13 cellular contexts compared by ENCODE assay signal in genomic region chr10:43822509-43823236, GRCh38.
DNase-seq lines count a peak whose midpoint lies in the region; ATAC-seq and TF ChIP-seq lines count a peak whose summit lies in the region.
"Had no signal": no experiment of that assay in that cellular context is flagged by ENCODE, and none has a peak within 500 bp of the region (broad histone marks: within the 10 kb centered on the region; RNA-seq: fewer than 3 reads in every experiment).

No MANE protein-coding gene starts in this region.

- intact Hi-C loops in CD4-positive, alpha-beta T cell (cut with DNase I, micrococcal nuclease), result no loop called here

- ATAC-seq in CD4-positive, alpha-beta T cell (ENCODE audit: poor library complexity), result no peak
- ATAC-seq in activated naive CD8-positive, alpha-beta T cell treated with anti-CD3 and anti-CD28 coated beads, Interleukin-2, amount 50 U/mL, for 24 hours, result peak; percentile 68
- ATAC-seq: stimulated activated memory B cell treated with anti-CD40 and anti-IgM and Interleukin-4, amounts not matched to agents 10 μg/mL and 1 μg/mL and 100 μg/mL, for 72 hours had no signal

- TF ChIP-seq CTCF in CD4-positive, alpha-beta T cell (IDR thresholded peaks at IDR 0.05), result no peak
- no peak for TF ChIP-seq CTCF in nephron (IDR thresholded peaks at IDR 0.05; ENCODE audit: unreplicated experiment in 3 of 3)

- no peak overlapping the region for H3K27ac ChIP-seq in CD4-positive, alpha-beta T cell (ENCODE audit: low read depth, low read length)
- H3K27ac ChIP-seq: neutrophil had no signal

- no peaks in the 10 kb centered on the region for H3K9me3 ChIP-seq in CD4-positive, alpha-beta T cell (ENCODE audit: control insufficient read depth, low read length)
- H3K9me3 ChIP-seq: neutrophil had no signal

- H3K27ac Mint-ChIP-seq in CD4-positive, alpha-beta T cell, result peak overlapping the region; percentile 19
- no peak overlapping the region for H3K27ac Mint-ChIP-seq in activated naive CD8-positive, alpha-beta T cell treated with anti-CD3 and anti-CD28 coated beads, Interleukin-2, amount 50 U/mL, for 24 hours
- peak overlapping the region; percentile 19 to 50 (median 50) for H3K27ac Mint-ChIP-seq in nephron
- H3K27ac Mint-ChIP-seq: stimulated activated memory B cell treated with anti-CD40 and anti-IgM and Interleukin-4, amounts not matched to agents 10 μg/mL and 1 μg/mL and 100 μg/mL, for 72 hours had no signal

- POLR2A ChIA-PET in CD4-positive, alpha-beta T cell (lab: Charles Lee), result interaction anchor here (1.2 kb wide), 1 partner anchor 24 kb away, joined by 5 read pairs; no protein-coding TSS in a partner anchor

- no peaks in the 10 kb centered on the region for H3K27me3 ChIP-seq in CD4-positive, alpha-beta T cell (ENCODE audit: control insufficient read depth, insufficient read depth, low read length)

- no peak overlapping the region for H3K4me3 Mint-ChIP-seq in CD4-positive, alpha-beta T cell
- no peak overlapping the region for H3K4me3 Mint-ChIP-seq in activated naive CD8-positive, alpha-beta T cell treated with anti-CD3 and anti-CD28 coated beads, Interleukin-2, amount 50 U/mL, for 24 hours
- no peak overlapping the region for H3K4me3 Mint-ChIP-seq in nephron
- H3K4me3 Mint-ChIP-seq: stimulated activated memory B cell treated with anti-CD40 and anti-IgM and Interleukin-4, amounts not matched to agents 10 μg/mL and 1 μg/mL and 100 μg/mL, for 72 hours had no signal

- H3K9me3 Mint-ChIP-seq in CD4-positive, alpha-beta T cell, result no peaks in the 10 kb centered on the region
- peaks cover 3% of the 10 kb centered on the region for H3K9me3 Mint-ChIP-seq in activated naive CD8-positive, alpha-beta T cell treated with anti-CD3 and anti-CD28 coated beads, Interleukin-2, amount 50 U/mL, for 24 hours
- H3K9me3 Mint-ChIP-seq in nephron, result peaks cover 1% of the 10 kb centered on the region
- H3K9me3 Mint-ChIP-seq: stimulated activated memory B cell treated with anti-CD40 and anti-IgM and Interleukin-4, amounts not matched to agents 10 μg/mL and 1 μg/mL and 100 μg/mL, for 72 hours had no signal

- H3K27me3 Mint-ChIP-seq in CD4-positive, alpha-beta T cell, result no peaks in the 10 kb centered on the region
- no peaks in the 10 kb centered on the region for H3K27me3 Mint-ChIP-seq in activated naive CD8-positive, alpha-beta T cell treated with anti-CD3 and anti-CD28 coated beads, Interleukin-2, amount 50 U/mL, for 24 hours
- peaks cover 12% of the 10 kb centered on the region for H3K27me3 Mint-ChIP-seq in nephron (ENCODE audit: low read depth)

- H3K36me3 Mint-ChIP-seq in CD4-positive, alpha-beta T cell (ENCODE audit: low read depth), result no peaks in the 10 kb centered on the region
- no peaks in the 10 kb centered on the region for H3K36me3 Mint-ChIP-seq in activated naive CD8-positive, alpha-beta T cell treated with anti-CD3 and anti-CD28 coated beads, Interleukin-2, amount 50 U/mL, for 24 hours (ENCODE audit: low read depth)
- H3K36me3 Mint-ChIP-seq in nephron (ENCODE audit: low read depth), result no peaks in the 10 kb centered on the region
- H3K36me3 Mint-ChIP-seq: stimulated activated memory B cell treated with anti-CD40 and anti-IgM and Interleukin-4, amounts not matched to agents 10 μg/mL and 1 μg/mL and 100 μg/mL, for 72 hours had no signal

- DNase-seq in AG08395 (ENCODE audit: low spot score) (peak; percentile 54), NCI-H2107 treated with DMSO at 0.1 percent for 48 hours (lab: John Stamatoyannopoulos, UW; ENCODE audit: unreplicated experiment) (no peak), NCI-H226 (no peak), T-helper 2 cell (no peak)
- no peak for DNase-seq in CD4-positive, alpha-beta T cell
- no peak for DNase-seq in activated naive CD8-positive, alpha-beta T cell treated with anti-CD3 and anti-CD28 coated beads, Interleukin-2, amount 50 U/mL, for 24 hours
- DNase-seq: activated CD4-positive, CD25-positive, alpha-beta regulatory T cell; COR-L47; left cardiac atrium; NCI-H1436 treated with DMSO at 0.1 percent for 48 hours had no signal

- CTCF ChIA-PET in CD4-positive, alpha-beta T cell (lab: Charles Lee), result no interaction called here

- H3K4me1 Mint-ChIP-seq in CD4-positive, alpha-beta T cell (ENCODE audit: low read depth), result peaks cover 31% of the 10 kb centered on the region
- H3K4me1 Mint-ChIP-seq in activated naive CD8-positive, alpha-beta T cell treated with anti-CD3 and anti-CD28 coated beads, Interleukin-2, amount 50 U/mL, for 24 hours, result peaks cover 29% of the 10 kb centered on the region
- peaks cover 25% of the 10 kb centered on the region for H3K4me1 Mint-ChIP-seq in nephron
- H3K4me1 Mint-ChIP-seq: stimulated activated memory B cell treated with anti-CD40 and anti-IgM and Interleukin-4, amounts not matched to agents 10 μg/mL and 1 μg/mL and 100 μg/mL, for 72 hours had no signal
